In genomic region chr5:176545737-176546509, GRCh38 we compare ENCODE assay signal across 19 cellular contexts. TPM values are rescaled to one million over a fixed set of nuclear protein-coding genes. Genes with fewer than 3 reads are reported as not detected.
DNase-seq lines count a peak whose midpoint lies in the region; ATAC-seq and TF ChIP-seq lines count a peak whose summit lies in the region.
"Had no signal": no experiment of that assay in that cellular context is flagged by ENCODE, and none has a peak within 500 bp of the region (broad histone marks: within the 10 kb centered on the region; RNA-seq: fewer than 3 reads in every experiment).

No MANE protein-coding gene starts in this region.

- peaks cover 19% of the 10 kb centered on the region for H3K4me1 Mint-ChIP-seq in Caco-2 (ENCODE audit: low read depth, unreplicated experiment)
- H3K4me1 Mint-ChIP-seq in activated naive CD8-positive, alpha-beta T cell treated with anti-CD3 and anti-CD28 coated beads, Interleukin-2, amount 50 U/mL, for 24 hours = peaks cover 55% of the 10 kb centered on the region

- H2AFZ ChIP-seq in PC-9 = no peak overlapping the region
- H2AFZ ChIP-seq in osteoblast (ENCODE audit: low read length) = no peak overlapping the region

- H4K20me1 ChIP-seq in PC-9 (ENCODE audit: insufficient read depth) = no peaks in the 10 kb centered on the region
- no peaks in the 10 kb centered on the region for H4K20me1 ChIP-seq in osteoblast (ENCODE audit: insufficient read depth, low read length)

- peak overlapping the region; percentile 85 for H3K4me3 Mint-ChIP-seq in Caco-2 (ENCODE audit: unreplicated experiment)
- no peak overlapping the region for H3K4me3 Mint-ChIP-seq in activated naive CD8-positive, alpha-beta T cell treated with anti-CD3 and anti-CD28 coated beads, Interleukin-2, amount 50 U/mL, for 24 hours
- H3K4me3 Mint-ChIP-seq: activated B cell treated with CpG ODN at 0.5 μM for 24 hours had no signal

- POLR2A ChIA-PET in Caco-2 (lab: Charles Lee) = interaction anchor here (0.6 kb wide), 1 partner anchor 8 kb away, joined by 3 read pairs; no protein-coding TSS in a partner anchor
- POLR2A ChIA-PET in PC-9 (lab: Charles Lee; ENCODE audit: unreplicated experiment) = no interaction called here

- TF ChIP-seq CTCF in Caco-2 (IDR thresholded peaks at IDR 0.05; ENCODE audit: insufficient read depth in 1 of 2, low read depth in 1 of 2, low read length in 1 of 2, severe bottlenecking in 1 of 2, unreplicated experiment in 1 of 2) (no peak), PC-9 (conservative IDR thresholded peaks at IDR 0.05) (no peak), epithelial cell of esophagus (IDR thresholded peaks at IDR 0.05; ENCODE audit: insufficient read depth, low read depth, low read length, missing control alignments) (no peak), osteoblast (IDR thresholded peaks at IDR 0.05; ENCODE audit: extremely low read depth, low read depth, low read length) (no peak)

- H3K36me3 ChIP-seq in Caco-2 (ENCODE audit: control insufficient read depth, insufficient read depth, low read length) = no peaks in the 10 kb centered on the region
- H3K36me3 ChIP-seq in PC-9 (ENCODE audit: low read depth) = no peaks in the 10 kb centered on the region
- H3K36me3 ChIP-seq in osteoblast (ENCODE audit: insufficient read depth, low read length) = no peaks in the 10 kb centered on the region
- H3K36me3 ChIP-seq: thoracic aorta had no signal

- BruUV-seq in Caco-2 (replicated peaks; lab: Mats Ljungman, UMichigan) = no TSS peak
- BruUV-seq in PC-9 (replicated peaks; lab: Mats Ljungman, UMichigan) = no TSS peak

- H3K27ac ChIP-seq in PC-9 = peak overlapping the region; percentile 44
- H3K27ac ChIP-seq in osteoblast (ENCODE audit: low read depth, low read length) = no peak overlapping the region
- H3K27ac ChIP-seq: KMS-11, thoracic aorta had no signal

- intact Hi-C loops in Caco-2 (cut with micrococcal nuclease; ENCODE audit: unreplicated experiment) = no loop called here
- intact Hi-C loops in PC-9 (cut with micrococcal nuclease; ENCODE audit: unreplicated experiment) = no loop called here

- H3K9me3 ChIP-seq in Caco-2 = no peaks in the 10 kb centered on the region
- H3K9me3 ChIP-seq in PC-9 (ENCODE audit: insufficient read depth, low read depth) = no peaks in the 10 kb centered on the region
- H3K9me3 ChIP-seq in osteoblast (ENCODE audit: low read depth, low read length) = no peaks in the 10 kb centered on the region
- H3K9me3 ChIP-seq: thoracic aorta had no signal

- DNase-seq in Caco-2 (peak; percentile 34 to 69), PC-9 (peak; percentile 22 to 67), epithelial cell of esophagus (ENCODE audit: low read depth) (peak; percentile 75), osteoblast (ENCODE audit: insufficient read length, low spot score, missing footprints) (peak; percentile 25), DMS 273 treated with DMSO at 0.1 percent for 48 hours (lab: John Stamatoyannopoulos, UW) (no peak)
- no peak for DNase-seq in activated naive CD8-positive, alpha-beta T cell treated with anti-CD3 and anti-CD28 coated beads, Interleukin-2, amount 50 U/mL, for 24 hours
- DNase-seq: activated B cell treated with CpG ODN at 0.5 μM for 24 hours; activated effector memory CD4-positive, alpha-beta T cell treated with Interleukin-2 at 50 U/mL for 16 hours; AML-193; anterior cingulate cortex; DMS153; left ventricle myocardium superior; NCI-H1105 treated with DMSO at 0.1 percent for 48 hours; NCI-H774; stimulated activated CD4-positive, alpha-beta T cell treated with anti-CD3 and anti-CD28 coated beads, Interleukin-2, amount 100 ng/mL, for 48 hours had no signal

- H3K27ac Mint-ChIP-seq in Caco-2 (ENCODE audit: unreplicated experiment) = peak overlapping the region; percentile 86
- H3K27ac Mint-ChIP-seq in activated naive CD8-positive, alpha-beta T cell treated with anti-CD3 and anti-CD28 coated beads, Interleukin-2, amount 50 U/mL, for 24 hours = no peak overlapping the region
- H3K27ac Mint-ChIP-seq: activated B cell treated with CpG ODN at 0.5 μM for 24 hours had no signal

- H3K27me3 Mint-ChIP-seq in Caco-2 (ENCODE audit: insufficient read depth, unreplicated experiment) = no peaks in the 10 kb centered on the region
- H3K27me3 Mint-ChIP-seq in activated naive CD8-positive, alpha-beta T cell treated with anti-CD3 and anti-CD28 coated beads, Interleukin-2, amount 50 U/mL, for 24 hours = no peaks in the 10 kb centered on the region
- H3K27me3 Mint-ChIP-seq: activated B cell treated with CpG ODN at 0.5 μM for 24 hours had no signal

- H3K9me3 Mint-ChIP-seq in Caco-2 (ENCODE audit: unreplicated experiment) = no peaks in the 10 kb centered on the region
- H3K9me3 Mint-ChIP-seq in activated naive CD8-positive, alpha-beta T cell treated with anti-CD3 and anti-CD28 coated beads, Interleukin-2, amount 50 U/mL, for 24 hours = no peaks in the 10 kb centered on the region
- H3K9me3 Mint-ChIP-seq: activated B cell treated with CpG ODN at 0.5 μM for 24 hours had no signal

- H3K4me3 ChIP-seq in Caco-2 (ENCODE audit: low read depth, low read length) (no peak overlapping the region), PC-9 (no peak overlapping the region), epithelial cell of esophagus (ENCODE audit: low read length) (no peak overlapping the region), osteoblast (ENCODE audit: insufficient read depth, low read length) (no peak overlapping the region)
- H3K4me3 ChIP-seq: thoracic aorta had no signal

- peaks cover 46% of the 10 kb centered on the region for H3F3A ChIP-seq in PC-9 (ENCODE audit: insufficient read depth, low read depth)

- ATAC-seq in activated naive CD8-positive, alpha-beta T cell treated with anti-CD3 and anti-CD28 coated beads, Interleukin-2, amount 50 U/mL, for 24 hours = no peak
- ATAC-seq in GM19324 (IDR thresholded peaks at IDR 0.05; ENCODE audit: low FRiP score, unreplicated experiment) = no peak
- ATAC-seq: left ventricle myocardium superior had no signal

- H3K4me2 ChIP-seq in PC-9 = peak overlapping the region; percentile 93
- no peak overlapping the region for H3K4me2 ChIP-seq in osteoblast (ENCODE audit: insufficient read depth, low read length)
- H3K4me2 ChIP-seq: KMS-11 had no signal

- no peaks in the 10 kb centered on the region for H3K9me2 ChIP-seq in PC-9 (ENCODE audit: insufficient read depth)

- no peaks in the 10 kb centered on the region for H3K27me3 ChIP-seq in Caco-2 (replicated peaks; ENCODE audit: control insufficient read depth, insufficient read depth, low read length)
- no peaks in the 10 kb centered on the region for H3K27me3 ChIP-seq in PC-9 (ENCODE audit: insufficient read depth, low read depth)
- H3K27me3 ChIP-seq in osteoblast (ENCODE audit: insufficient read depth, low read length) = peaks cover 10% of the 10 kb centered on the region

- H3K36me3 Mint-ChIP-seq in Caco-2 (ENCODE audit: insufficient read depth, unreplicated experiment) = peaks cover 13% of the 10 kb centered on the region
- H3K36me3 Mint-ChIP-seq in activated naive CD8-positive, alpha-beta T cell treated with anti-CD3 and anti-CD28 coated beads, Interleukin-2, amount 50 U/mL, for 24 hours (ENCODE audit: low read depth) = no peaks in the 10 kb centered on the region

- CTCF ChIA-PET in Caco-2 (lab: Charles Lee) = no interaction called here
- CTCF ChIA-PET in PC-9 (lab: Charles Lee) = interaction anchor here (0.6 kb wide), 1 partner anchor 287 kb away, joined by 4 read pairs; no protein-coding TSS in a partner anchor

- H3K79me2 ChIP-seq in PC-9 (ENCODE audit: low read depth) (peaks cover 15% of the 10 kb centered on the region), osteoblast (ENCODE audit: insufficient read depth, low read length) (no peaks in the 10 kb centered on the region)

- H3K4me1 ChIP-seq in Caco-2 (peaks cover 40% of the 10 kb centered on the region), PC-9 (replicated peaks; ENCODE audit: insufficient read depth) (peaks cover 58% of the 10 kb centered on the region), osteoblast (ENCODE audit: insufficient read depth, low read length) (peaks cover 4% of the 10 kb centered on the region)

RNA-seq across cellular contexts. Expression of gene CDHR2, which starts 3.2 kb away (rescaled TPM):
- total RNA-seq in Caco-2 (2022) (0.19 and 0.59 TPM in 2 replicates), PC-9 (2021) (not detected in 2 replicates), osteoblast (under 0.01 TPM in 1 of 2 replicates, not detected in the other)
- total RNA-seq: fibroblast of villous mesenchyme, thoracic aorta had no signal

RNA-seq across cellular contexts. Expression of gene RNF44, which starts 8.7 kb away (rescaled TPM):
- total RNA-seq in Caco-2 (2022) = 84.2 and 90.8 TPM in 2 replicates
- 87.4 and 94.2 TPM in 2 replicates for total RNA-seq in PC-9 (2021)
- total RNA-seq in osteoblast = 5.4 and 6.2 TPM in 2 replicates

Comparison
In these comparisons a context has a peak if more than half of its experiments do, and no peak if none do; other contexts are left out.
1. DNase-seq: peak in Caco-2 (2 of 2), PC-9 (2 of 2), epithelial cell of esophagus (single experiment) and osteoblast (single experiment); none in activated naive CD8-positive, alpha-beta T cell treated with anti-CD3 and anti-CD28 coated beads, Interleukin-2, amount 50 U/mL, for 24 hours (single experiment) and DMS 273 treated with DMSO at 0.1 percent for 48 hours (single experiment).
2. RNA of gene RNF44, which starts 8.7 kb away (total RNA-seq): 87.4 to 94.2 TPM in PC-9 and 84.2 to 90.8 TPM in Caco-2; 5.4 to 6.2 TPM in osteoblast; every median in the first group is over 10 times any median in the second.